1 cellular context compared by ENCODE assay signal in the genomic region with DNA sequence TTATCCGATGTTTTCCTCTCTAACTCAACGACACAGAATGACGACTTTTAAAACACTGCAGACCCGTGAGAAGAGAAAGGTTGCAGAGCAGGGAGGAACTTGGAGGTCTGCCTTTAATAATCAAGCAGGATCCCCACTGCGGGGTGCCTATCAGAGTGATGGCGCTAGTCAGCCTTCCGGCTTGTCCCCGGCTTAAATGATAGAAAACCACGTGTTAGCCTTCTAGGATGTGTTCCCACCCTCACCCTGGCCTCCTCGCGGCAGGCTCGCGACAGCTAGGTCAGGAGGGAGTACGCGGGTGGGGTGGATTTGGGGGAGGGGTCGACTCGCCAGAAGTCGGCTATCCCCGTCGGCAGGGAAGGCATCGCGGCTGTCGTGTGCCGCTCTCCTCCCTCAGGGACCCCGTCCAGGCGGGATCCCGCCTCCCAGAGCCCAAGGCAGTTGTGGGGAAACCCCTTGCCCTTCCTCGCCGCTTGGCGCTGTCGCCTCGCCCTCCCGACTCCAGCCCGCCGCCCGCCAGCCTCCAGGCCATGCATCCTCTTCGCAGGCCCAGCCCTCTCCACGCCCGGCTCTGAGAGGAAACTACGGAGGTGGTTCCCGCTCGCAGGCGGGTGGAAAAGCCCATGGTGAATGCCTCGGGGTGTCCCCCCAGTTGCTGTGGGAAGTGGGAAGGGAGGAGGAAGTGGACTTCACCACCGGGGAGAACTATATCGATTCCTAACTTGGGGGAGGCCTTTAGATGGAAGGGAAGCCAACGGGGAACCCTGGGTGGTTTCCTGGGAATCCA.
A peak's percentile ranks its signal among the peaks of the same experiment; 100 is the strongest.
TF ChIP-seq lines count a peak whose summit lies in the region.

No MANE protein-coding gene starts in this region.

TF ChIP-seq in K562, 482 proteins besides CTCF, POLR2A, EP300 and RAD21 (continued from another document and continues in another):
- TF ChIP-seq E2F6 (IDR thresholded peaks at IDR 0.05; ENCODE audit: borderline replicate concordance in 1 of 2, extremely low read depth in 1 of 2, insufficient read depth in 1 of 2, insufficient read length in 1 of 2, low read depth in 1 of 2, low read length in 1 of 2, poor library complexity in 1 of 2, severe bottlenecking in 1 of 2), result peak; percentile 90 to 95
- peak; percentile 46; the same call in 1 of the 2 replicates for TF ChIP-seq PHF8 (IDR thresholded peaks at IDR 0.05; ENCODE audit: borderline replicate concordance, low read length)
- peak; percentile 90 for TF ChIP-seq PRDM10 (IDR thresholded peaks at IDR 0.05; ENCODE audit: partially characterized antibody)
- TF ChIP-seq CBX3 (IDR thresholded peaks at IDR 0.05; ENCODE audit: borderline replicate concordance in 1 of 2, low read length in 2 of 2), result peak in 1 of 2 experiments; percentile 91; a peak in 2 of 3 replicates
- TF ChIP-seq L3MBTL2 (IDR thresholded peaks at IDR 0.05), result peak; percentile 97
- TF ChIP-seq ELF4 (CRISPR knock-in tag; IDR thresholded peaks at IDR 0.05), result no peak
- peak; percentile 51 for TF ChIP-seq NFRKB (IDR thresholded peaks at IDR 0.05; ENCODE audit: low read depth)
- TF ChIP-seq JUN (IDR thresholded peaks at IDR 0.05; ENCODE audit: borderline replicate concordance, low read depth, low read length), result peak; percentile 17; the same call in 1 of the 2 replicates
- peak; percentile 59; the same call in 1 of the 2 replicates for TF ChIP-seq JUN (CRISPR knock-in tag; IDR thresholded peaks at IDR 0.05; ENCODE audit: borderline replicate concordance)
- TF ChIP-seq TAF9B (IDR thresholded peaks at IDR 0.05; ENCODE audit: partially characterized antibody), result peak; percentile 3
- peak; percentile 63 for TF ChIP-seq CCNT2 (IDR thresholded peaks at IDR 0.05; ENCODE audit: borderline replicate concordance, extremely low read depth, insufficient read length, low read depth, low read length)
- peak; percentile 34 to 44; a peak in 1 of 4 replicates for TF ChIP-seq ARNT (IDR thresholded peaks at IDR 0.05)
- TF ChIP-seq HINFP (tag; conservative IDR thresholded peaks at IDR 0.05; ENCODE audit: low read depth), result no peak
- TF ChIP-seq, protein P1, sequence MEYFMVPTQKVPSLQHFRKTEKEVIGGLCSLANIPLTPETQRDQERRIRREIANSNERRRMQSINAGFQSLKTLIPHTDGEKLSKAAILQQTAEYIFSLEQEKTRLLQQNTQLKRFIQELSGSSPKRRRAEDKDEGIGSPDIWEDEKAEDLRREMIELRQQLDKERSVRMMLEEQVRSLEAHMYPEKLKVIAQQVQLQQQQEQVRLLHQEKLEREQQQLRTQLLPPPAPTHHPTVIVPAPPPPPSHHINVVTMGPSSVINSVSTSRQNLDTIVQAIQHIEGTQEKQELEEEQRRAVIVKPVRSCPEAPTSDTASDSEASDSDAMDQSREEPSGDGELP (CRISPR knock-in tag; IDR thresholded peaks at IDR 0.05; ENCODE audit: borderline replicate concordance), result peak; percentile 64; the same call in 1 of the 2 replicates
- peak; percentile 51; the same call in 1 of the 2 replicates for TF ChIP-seq ZBTB1 (CRISPR knock-in tag; IDR thresholded peaks at IDR 0.05; ENCODE audit: borderline replicate concordance, low read depth)
- peak; percentile 67 for TF ChIP-seq HMGN3 (IDR thresholded peaks at IDR 0.05; ENCODE audit: borderline replicate concordance, extremely low read depth, insufficient read length, low read depth, low read length)
- peak; percentile 57 for TF ChIP-seq ETV1 (tag; conservative IDR thresholded peaks at IDR 0.05; ENCODE audit: low read depth)
- TF ChIP-seq ASH1L (IDR thresholded peaks at IDR 0.05; ENCODE audit: borderline replicate concordance, low read depth, partially characterized antibody), result no peak
- peak; percentile 84 for TF ChIP-seq CHD2 (IDR thresholded peaks at IDR 0.05; ENCODE audit: low read depth, low read length)
- no peak for TF ChIP-seq SRSF9 (IDR thresholded peaks at IDR 0.05; ENCODE audit: borderline replicate concordance, low read depth, low read length)
- TF ChIP-seq, protein P2, sequence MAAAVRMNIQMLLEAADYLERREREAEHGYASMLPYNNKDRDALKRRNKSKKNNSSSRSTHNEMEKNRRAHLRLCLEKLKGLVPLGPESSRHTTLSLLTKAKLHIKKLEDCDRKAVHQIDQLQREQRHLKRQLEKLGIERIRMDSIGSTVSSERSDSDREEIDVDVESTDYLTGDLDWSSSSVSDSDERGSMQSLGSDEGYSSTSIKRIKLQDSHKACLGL (CRISPR knock-in tag; IDR thresholded peaks at IDR 0.05; ENCODE audit: borderline replicate concordance, poor library complexity, severe bottlenecking), result peak; percentile 30
- TF ChIP-seq PCBP1 (IDR thresholded peaks at IDR 0.05; ENCODE audit: low read depth, low read length, poor library complexity, severe bottlenecking), result peak; percentile 12
- no peak for TF ChIP-seq MIER1 (IDR thresholded peaks at IDR 0.05; ENCODE audit: low read depth)
- 0 out of 2 replicates have a peak, but pooled peaks have one; percentile 13 for TF ChIP-seq CBX5 (IDR thresholded peaks at IDR 0.05; ENCODE audit: borderline replicate concordance, low read depth)
- TF ChIP-seq USF2 (CRISPR knock-in tag; IDR thresholded peaks at IDR 0.05), result peak; percentile 2; the same call in 1 of the 2 replicates
- peak; percentile 87 for TF ChIP-seq POLR2G (IDR thresholded peaks at IDR 0.05; ENCODE audit: low read depth, low read length)
- no peak for TF ChIP-seq HES1 (IDR thresholded peaks at IDR 0.05; ENCODE audit: low read depth)
- 0 out of 2 replicates have a peak, but pooled peaks have one; percentile 52 for TF ChIP-seq ZBED1 (IDR thresholded peaks at IDR 0.05)
- TF ChIP-seq FOXA3 (CRISPR knock-in tag; conservative IDR thresholded peaks at IDR 0.05 in 1 of 2, IDR thresholded peaks at IDR 0.05 in 1 of 2), result 0 out of 4 replicates have a peak, but pooled peaks of 1 of the 2 experiments have one; percentile 45
- no peak for TF ChIP-seq SMARCA4 (IDR thresholded peaks at IDR 0.05)
- 0 out of 2 replicates have a peak, but pooled peaks have one; percentile 42 for TF ChIP-seq ZC3H11A (IDR thresholded peaks at IDR 0.05; ENCODE audit: low read depth, low read length)
- peak; percentile 77 to 81 for TF ChIP-seq MNT (conservative IDR thresholded peaks at IDR 0.05)
- no peak for TF ChIP-seq ZNF143 (CRISPR knock-in tag; IDR thresholded peaks at IDR 0.05)
- no peak for TF ChIP-seq E2F8 (IDR thresholded peaks at IDR 0.05; ENCODE audit: low read depth, partially characterized antibody)
- TF ChIP-seq ZNF282 (CRISPR knock-in tag; IDR thresholded peaks at IDR 0.05), result peak; percentile 28; the same call in 1 of the 2 replicates
- 0 out of 2 replicates have a peak, but pooled peaks have one; percentile 7 for TF ChIP-seq ZNF316 (IDR thresholded peaks at IDR 0.05)
- peak; percentile 64 for TF ChIP-seq AFF4 (CRISPR knock-in tag; IDR thresholded peaks at IDR 0.05)
